ENCODE assay signal across 12 cellular contexts in the genomic region with DNA sequence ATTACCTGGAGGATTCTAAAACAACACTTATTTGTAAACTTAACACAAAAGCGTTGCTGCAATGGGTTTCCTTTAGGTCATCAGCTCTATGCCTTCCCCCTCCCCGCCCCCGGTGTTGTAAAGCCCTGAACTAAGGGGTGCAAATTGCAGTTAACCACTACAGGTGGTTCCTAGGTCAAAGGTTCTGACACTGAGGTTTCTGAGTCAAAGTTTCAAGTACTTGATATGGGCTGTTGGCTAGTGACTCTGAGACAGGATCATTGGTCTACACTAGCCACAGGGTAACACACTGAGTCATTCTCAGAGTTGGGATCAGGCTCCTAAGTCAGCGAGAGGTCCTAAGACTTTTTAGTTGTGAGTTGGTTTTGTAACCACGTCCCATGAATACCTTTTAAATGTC. TPM values are rescaled to one million over a fixed set of nuclear protein-coding genes. Genes with fewer than 3 reads are reported as not detected.
A peak's percentile ranks its signal among the peaks of the same experiment; 100 is the strongest.
DNase-seq lines count a peak whose midpoint lies in the region; ATAC-seq and TF ChIP-seq lines count a peak whose summit lies in the region.
"Had no signal": no experiment of that assay in that cellular context is flagged by ENCODE, and none has a peak within 500 bp of the region (broad histone marks: within the 10 kb centered on the region; RNA-seq: fewer than 3 reads in every experiment).

No MANE protein-coding gene starts in this region.

- no TSS peak for BruUV-seq in OCI-LY7 (replicated peaks; lab: Mats Ljungman, UMichigan)

- peak; percentile 70 for ATAC-seq in GM19397 (IDR thresholded peaks at IDR 0.05; ENCODE audit: unreplicated experiment)
- ATAC-seq in HG03196 (IDR thresholded peaks at IDR 0.05; ENCODE audit: unreplicated experiment), result peak; percentile 70

- H3K4me3 Mint-ChIP-seq in activated naive CD8-positive, alpha-beta T cell treated with anti-CD3 and anti-CD28 coated beads for 36 hours, result no peak overlapping the region
- H3K4me3 Mint-ChIP-seq: brain had no signal

- H3K27ac ChIP-seq in OCI-LY7 (ENCODE audit: low read depth, low read length, poor library complexity, severe bottlenecking), result no peak overlapping the region
- H3K27ac ChIP-seq: skin epidermis had no signal

- H3K4me2 ChIP-seq in OCI-LY7 (ENCODE audit: low read length), result no peak overlapping the region

- POLR2A ChIA-PET in GM10248 (lab: Yijun Ruan, JAX), result no interaction called here
- POLR2A ChIA-PET in OCI-LY7 (lab: Charles Lee), result no interaction called here

- no peak for TF ChIP-seq CTCF in GM10248 (IDR thresholded peaks at IDR 0.05; ENCODE audit: control extremely low read depth, extremely low read depth, low read depth, missing control alignments)
- TF ChIP-seq CTCF in OCI-LY7 (conservative IDR thresholded peaks at IDR 0.05; ENCODE audit: low read length), result no peak

- DNase-seq in GM10248 (ENCODE audit: extremely low spot score), result peak; percentile 73
- DNase-seq in activated naive CD8-positive, alpha-beta T cell treated with anti-CD3 and anti-CD28 coated beads for 36 hours, result peak; percentile 72
- DNase-seq in NCI-H1092 (lab: John Stamatoyannopoulos, UW), result no peak
- no peak for DNase-seq in NCI-H1417 treated with DMSO at 0.1 percent for 48 hours (lab: John Stamatoyannopoulos, UW)
- no peak for DNase-seq in HuH-7.5 (ENCODE audit: low spot score)
- no peak for DNase-seq in OCI-LY7 (ENCODE audit: low spot score)
- DNase-seq: COR-L47 had no signal

- H2AFZ ChIP-seq in OCI-LY7 (ENCODE audit: low read length), result no peak overlapping the region

- H3K27ac Mint-ChIP-seq in activated naive CD8-positive, alpha-beta T cell treated with anti-CD3 and anti-CD28 coated beads for 36 hours, result peak overlapping the region; percentile 82
- H3K27ac Mint-ChIP-seq: brain had no signal

- no peaks in the 10 kb centered on the region for H4K20me1 ChIP-seq in OCI-LY7 (ENCODE audit: insufficient read depth, low read length)

- H3K79me2 ChIP-seq in OCI-LY7 (ENCODE audit: insufficient read depth, low read depth, low read length), result no peaks in the 10 kb centered on the region

- H3K4me1 Mint-ChIP-seq in activated naive CD8-positive, alpha-beta T cell treated with anti-CD3 and anti-CD28 coated beads for 36 hours, result peaks cover 25% of the 10 kb centered on the region

- no peaks in the 10 kb centered on the region for H3K36me3 Mint-ChIP-seq in activated naive CD8-positive, alpha-beta T cell treated with anti-CD3 and anti-CD28 coated beads for 36 hours
- H3K36me3 Mint-ChIP-seq: brain had no signal

- intact Hi-C loops in OCI-LY7 (cut with micrococcal nuclease; ENCODE audit: unreplicated experiment), result no loop called here

- H3K9me2 ChIP-seq in OCI-LY7 (ENCODE audit: insufficient read depth, low read length), result no peaks in the 10 kb centered on the region

- H3K9me3 ChIP-seq in OCI-LY7 (ENCODE audit: low read length), result no peaks in the 10 kb centered on the region

- no peaks in the 10 kb centered on the region for H3K4me1 ChIP-seq in OCI-LY7 (ENCODE audit: insufficient read depth, low read length, poor library complexity, severe bottlenecking)

- no peak overlapping the region for H3K4me3 ChIP-seq in OCI-LY7 (ENCODE audit: low read depth, low read length, poor library complexity, severe bottlenecking)
- H3K4me3 ChIP-seq: skin epidermis had no signal

- CTCF ChIA-PET in GM10248 (lab: Yijun Ruan, JAX) (interaction anchor here (1.2 to 2.7 kb wide), 2 partner anchors 59 to 65 kb away, joined by 4 to 9 read pairs; no protein-coding TSS in a partner anchor), OCI-LY7 (lab: Charles Lee; ENCODE audit: unreplicated experiment) (no interaction called here)

- H3K27me3 Mint-ChIP-seq in activated naive CD8-positive, alpha-beta T cell treated with anti-CD3 and anti-CD28 coated beads for 36 hours, result peaks cover 14% of the 10 kb centered on the region

- no peaks in the 10 kb centered on the region for H3K36me3 ChIP-seq in OCI-LY7 (ENCODE audit: insufficient read depth, low read length)

- H3K9me3 Mint-ChIP-seq in activated naive CD8-positive, alpha-beta T cell treated with anti-CD3 and anti-CD28 coated beads for 36 hours, result no peaks in the 10 kb centered on the region

RNA-seq across cellular contexts. Expression of a gene that starts 15.4 kb away (rescaled TPM):
- total RNA-seq in activated naive CD8-positive, alpha-beta T cell treated with anti-CD3 and anti-CD28 coated beads for 36 hours, result not detected
- not detected in 2 replicates for total RNA-seq in OCI-LY7 (2014; rRNA removed; shearing (Covaris generic))
- total RNA-seq in OCI-LY7 (2022), result not detected in 2 replicates

RNA-seq across cellular contexts. Expression of a gene that starts 36.8 kb away (rescaled TPM):
- total RNA-seq in activated naive CD8-positive, alpha-beta T cell treated with anti-CD3 and anti-CD28 coated beads for 36 hours, result under 1 TPM; 0.16 to 0.20 TPM
- not detected in 2 replicates for total RNA-seq in OCI-LY7 (2014; rRNA removed; shearing (Covaris generic))
- not detected in 2 replicates for total RNA-seq in OCI-LY7 (2022)
- total RNA-seq: SK-MEL-5 had no signal

RNA-seq across cellular contexts. Expression of a gene that starts 56.7 kb away (rescaled TPM):
- 10 to 100 TPM; 24.3 to 25.8 TPM for total RNA-seq in activated naive CD8-positive, alpha-beta T cell treated with anti-CD3 and anti-CD28 coated beads for 36 hours
- 28.8 and 31.8 TPM in 2 replicates for total RNA-seq in OCI-LY7 (2014; rRNA removed; shearing (Covaris generic))
- 61.8 and 77.3 TPM in 2 replicates for total RNA-seq in OCI-LY7 (2022)

Comparison
In these comparisons a context has a peak if more than half of its experiments do, and no peak if none do; other contexts are left out.
1. DNase-seq: peak in GM10248 (single experiment) and activated naive CD8-positive, alpha-beta T cell treated with anti-CD3 and anti-CD28 coated beads for 36 hours (single experiment); none in NCI-H1092 (single experiment), NCI-H1417 treated with DMSO at 0.1 percent for 48 hours (single experiment), HuH-7.5 (single experiment) and OCI-LY7 (single experiment).